In the genomic region with DNA sequence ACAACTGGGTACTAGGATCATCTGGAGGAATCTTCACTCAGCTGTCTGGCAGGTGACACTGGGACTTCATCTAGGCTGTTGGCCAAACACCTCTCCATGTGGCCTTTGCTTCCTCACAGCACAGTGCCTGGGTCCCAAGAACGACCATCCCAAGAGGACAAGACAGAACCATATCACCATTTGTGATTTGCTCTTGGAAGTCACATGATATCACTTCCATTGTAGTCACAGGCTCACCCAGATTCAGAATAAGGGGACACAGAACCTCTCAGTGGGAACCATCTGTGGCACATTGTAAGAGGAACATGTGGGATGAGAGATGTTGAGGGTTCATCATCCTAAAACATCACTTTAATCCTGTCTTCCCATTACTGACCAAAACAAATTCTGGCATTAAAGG, we compare ENCODE assay signal across 17 cellular contexts. TPM values are rescaled to one million over a fixed set of nuclear protein-coding genes. Genes with fewer than 3 reads are reported as not detected.
DNase-seq lines count a peak whose midpoint lies in the region; ATAC-seq, FAIRE-seq and TF ChIP-seq lines count a peak whose summit lies in the region.
"Had no signal": no experiment of that assay in that cellular context is flagged by ENCODE, and none has a peak within 500 bp of the region (broad histone marks: within the 10 kb centered on the region; RNA-seq: fewer than 3 reads in every experiment).

No MANE protein-coding gene starts in this region.

- H3K36me3 ChIP-seq in right atrium auricular region (peaks cover 12% of the 10 kb centered on the region), hepatocyte (replicated peaks; ENCODE audit: insufficient read depth, low read depth) (no peaks in the 10 kb centered on the region)

- TF ChIP-seq POLR2A in Raji (IDR thresholded peaks at IDR 0.05; ENCODE audit: insufficient read depth, low read depth, low read length) = 0 out of 2 replicates have a peak, but pooled peaks have one; percentile 16

- no peak overlapping the region for H2AFZ ChIP-seq in hepatocyte

- H3K27ac ChIP-seq in right atrium auricular region (peak overlapping the region; percentile 51 to 79), hepatocyte (peak overlapping the region; percentile 62)
- H3K27ac ChIP-seq: BLaER1 had no signal

- H3K79me2 ChIP-seq in hepatocyte = peaks cover 27% of the 10 kb centered on the region

- H4K20me1 ChIP-seq in hepatocyte (ENCODE audit: insufficient read depth, poor library complexity, severe bottlenecking) = peaks cover 16% of the 10 kb centered on the region

- intact Hi-C loops in Right ventricle myocardium inferior (cut with DNase I) = no loop called here

- H3K9me2 ChIP-seq in hepatocyte (replicated peaks; ENCODE audit: insufficient read depth) = no peaks in the 10 kb centered on the region

- H3K9me3 ChIP-seq in right atrium auricular region = no peaks in the 10 kb centered on the region
- H3K9me3 ChIP-seq in hepatocyte (ENCODE audit: low read depth) = no peaks in the 10 kb centered on the region
- H3K9me3 ChIP-seq: BLaER1, Caco-2 had no signal

- 79% methylated on average over 1 of the region's 1 CpG for WGBS in hepatocyte (ENCODE audit: low lambda C conversion rate, missing lambda C conversion rate)

- TF ChIP-seq CTCF in right atrium auricular region (IDR thresholded peaks at IDR 0.05) (no peak), hepatocyte (IDR thresholded peaks at IDR 0.05; ENCODE audit: poor library complexity) (no peak)

- H3K27me3 ChIP-seq in right atrium auricular region = no peaks in the 10 kb centered on the region
- no peaks in the 10 kb centered on the region for H3K27me3 ChIP-seq in hepatocyte
- H3K27me3 ChIP-seq: BLaER1 had no signal

- ATAC-seq in Right ventricle myocardium inferior (no peak), HG03571 (IDR thresholded peaks at IDR 0.05; ENCODE audit: unreplicated experiment) (no peak)
- ATAC-seq: HCT116, Panc1 had no signal

- H3K4me3 ChIP-seq in right atrium auricular region = no peak overlapping the region
- no peak overlapping the region for H3K4me3 ChIP-seq in hepatocyte
- H3K4me3 ChIP-seq: BLaER1 had no signal

- no peak for DNase-seq in right atrium auricular region (ENCODE audit: low spot score)
- no peak for DNase-seq in Right ventricle myocardium inferior (ENCODE audit: missing footprints)
- no peak for DNase-seq in hepatocyte (ENCODE audit: low spot score)
- DNase-seq in globus pallidus (ENCODE audit: low spot score) = no peak
- no peak for DNase-seq in HTR-8/SVneo (ENCODE audit: insufficient read length, low spot score)
- DNase-seq: Caco-2, DMS53, NCI-H187 treated with DMSO at 0.1 percent for 48 hours, NCI-H2171 treated with DMSO at 0.1 percent for 48 hours, NCI-H510A, NCI-H82, SIG-M5 had no signal

- no peak for FAIRE-seq in HTR-8/SVneo (lab: Jason Lieb, UNC)

- no peak overlapping the region for H3K4me2 ChIP-seq in hepatocyte
- H3K4me2 ChIP-seq: BLaER1 had no signal

- H3K4me1 ChIP-seq in right atrium auricular region = peaks cover 0 to 28% of the 10 kb centered on the region in 2 donors
- H3K4me1 ChIP-seq in hepatocyte (ENCODE audit: insufficient read depth) = peaks cover 14% of the 10 kb centered on the region
- H3K4me1 ChIP-seq: Caco-2 had no signal

RNA-seq across cellular contexts. Expression of gene PSMA4, which starts 1.9 kb away (rescaled TPM):
- total RNA-seq in right atrium auricular region = 10 to 100 TPM; 85.8 to 87.1 TPM
- total RNA-seq in Right ventricle myocardium inferior = 118 TPM
- 232 and 250 TPM in 2 replicates for total RNA-seq in hepatocyte
- 215 and 235 TPM in 2 replicates for polyA plus RNA-seq in hepatocyte

RNA-seq across cellular contexts. Expression of gene CHRNA5, which starts 27.0 kb away (rescaled TPM):
- under 1 TPM; 0.22 to 0.59 TPM for total RNA-seq in right atrium auricular region
- 3.7 TPM for total RNA-seq in Right ventricle myocardium inferior
- total RNA-seq in hepatocyte = 1.9 and 3.1 TPM in 2 replicates
- polyA plus RNA-seq in hepatocyte = 1.1 and 1.5 TPM in 2 replicates

RNA-seq across cellular contexts. Expression of gene HYKK, which starts 31.0 kb away (rescaled TPM):
- total RNA-seq in right atrium auricular region (10 to 100 TPM in 1 of 2 donors, 1 to 10 TPM in 1; 6.1 to 12.5 TPM), Right ventricle myocardium inferior (4.4 TPM), hepatocyte (1.7 and 3.6 TPM in 2 replicates)
- 1.6 and 2.8 TPM in 2 replicates for polyA plus RNA-seq in hepatocyte
